In genomic region chr19:54148158-54148557, GRCh38 we compare ENCODE assay signal across 20 cellular contexts. TPM values are rescaled to one million over a fixed set of nuclear protein-coding genes. Genes with fewer than 3 reads are reported as not detected.
"Had no signal": no experiment of that assay in that cellular context is flagged by ENCODE, and none has a peak within 500 bp of the region (broad histone marks: within the 10 kb centered on the region; RNA-seq: fewer than 3 reads in every experiment).

No MANE protein-coding gene starts in this region.

- H3K9me3 ChIP-seq: body of pancreas, pancreas, psoas muscle, testis, uterus had no signal

- H3K4me1 ChIP-seq: body of pancreas, pancreas, psoas muscle, testis, uterus had no signal

- H3K27ac ChIP-seq: body of pancreas, pancreas, psoas muscle, testis, WERI-Rb-1 had no signal

- DNase-seq: activated CD4-positive, alpha-beta T cell treated with anti-CD3 and anti-CD28 coated beads, Interleukin-2, amount 10 ng/mL, durations not matched to agents 7 days and 5 days; activated CD4-positive, CD25-positive, alpha-beta regulatory T cell treated with anti-CD3 and anti-CD28 coated beads, Interleukin-2, amount 50 U/mL, for 72 hours; activated CD8-positive, alpha-beta T cell treated with anti-CD3 and anti-CD28 coated beads for 36 hours; activated gamma-delta T cell; effector CD8-positive, alpha-beta T cell; foreskin melanocyte; glutamatergic neuron; midbrain; psoas muscle; stimulated activated CD4-positive, alpha-beta T cell treated with anti-CD3 and anti-CD28 coated beads, Interleukin-1b, Interleukin-23, amount 100 ng/mL, for 48 hours; testis; trophoblast cell; WERI-Rb-1 had no signal

- H3K27me3 ChIP-seq: body of pancreas, pancreas, testis, uterus had no signal

- FAIRE-seq: islet of Langerhans, pancreas had no signal

- H3K36me3 ChIP-seq: uterus had no signal

- H3K4me3 ChIP-seq: body of pancreas, pancreas, psoas muscle, testis, uterus had no signal

- ATAC-seq: activated CD8-positive, alpha-beta T cell treated with anti-CD3 and anti-CD28 coated beads for 36 hours; body of pancreas; esophagus mucosa; natural killer cell treated with Interleukin-12 subunit alpha and Interleukin-12 subunit beta and Interleukin-15 and Interleukin-18, amount 100 ng/mL, for 72 hours; psoas muscle had no signal

RNA-seq across cellular contexts. Expression of gene TMC4, which starts 24.8 kb away (rescaled TPM):
- total RNA-seq: lung microvascular endothelial cell had no signal
